ENCODE assay signal across 8 cellular contexts in genomic region chr2:197706839-197707207, GRCh38. TPM values are rescaled to one million over a fixed set of nuclear protein-coding genes. Genes with fewer than 3 reads are reported as not detected.
DNase-seq lines count a peak whose midpoint lies in the region; ATAC-seq and TF ChIP-seq lines count a peak whose summit lies in the region.

No MANE protein-coding gene starts in this region.

- H4K20me1 ChIP-seq in DND-41 (ENCODE audit: insufficient read depth, low read length) (peaks cover 45% of the 10 kb centered on the region), OCI-LY1 (ENCODE audit: insufficient read depth, low read length) (no peaks in the 10 kb centered on the region)

- H3K36me3 ChIP-seq in DND-41 (ENCODE audit: insufficient read depth, low read length) = peaks cover 30% of the 10 kb centered on the region
- peaks cover 34% of the 10 kb centered on the region for H3K36me3 ChIP-seq in OCI-LY1 (ENCODE audit: insufficient read depth, low read length)
- H3K36me3 ChIP-seq in endocrine pancreas (ENCODE audit: control insufficient read depth, insufficient read depth, low read length) = no peaks in the 10 kb centered on the region
- peaks cover 3% of the 10 kb centered on the region for H3K36me3 ChIP-seq in neuron (ENCODE audit: insufficient read depth, low read length)

- H3K79me2 ChIP-seq in DND-41 (ENCODE audit: insufficient read depth, low read length) (peaks cover 52% of the 10 kb centered on the region), OCI-LY1 (ENCODE audit: insufficient read depth, low read length) (peaks cover 54% of the 10 kb centered on the region)

- H3K9me2 ChIP-seq in OCI-LY1 (ENCODE audit: low read depth, low read length) = no peaks in the 10 kb centered on the region

- no peaks in the 10 kb centered on the region for H3F3A ChIP-seq in OCI-LY1 (ENCODE audit: insufficient read depth, low read length)

- H3K4me1 ChIP-seq in DND-41 (ENCODE audit: insufficient read depth, low read length) (peaks cover 55% of the 10 kb centered on the region), OCI-LY1 (ENCODE audit: insufficient read depth, low read length, severe bottlenecking) (peaks cover 50% of the 10 kb centered on the region), endocrine pancreas (ENCODE audit: control insufficient read depth, insufficient read depth, low read length) (peaks cover 13% of the 10 kb centered on the region), neuron (ENCODE audit: insufficient read depth, low read length) (peaks cover 32% of the 10 kb centered on the region)

- TF ChIP-seq CTCF in DND-41 (IDR thresholded peaks at IDR 0.05; ENCODE audit: borderline replicate concordance, extremely low read depth, low read length, poor library complexity, severe bottlenecking) (no peak), OCI-LY1 (IDR thresholded peaks at IDR 0.05; ENCODE audit: low read length) (no peak), omental fat pad (IDR thresholded peaks at IDR 0.05) (no peak)

- H2AFZ ChIP-seq in DND-41 (ENCODE audit: low read depth, low read length) = no peak overlapping the region
- H2AFZ ChIP-seq in OCI-LY1 (ENCODE audit: low read length) = no peak overlapping the region
- no peak overlapping the region for H2AFZ ChIP-seq in neuron (ENCODE audit: low read depth, low read length)

- H3K4me2 ChIP-seq in DND-41 (ENCODE audit: insufficient read depth, low read length) (peak overlapping the region; percentile 96), OCI-LY1 (ENCODE audit: low read length) (peak overlapping the region; percentile 95)

- H3K4me3 ChIP-seq in DND-41 (ENCODE audit: low read depth in 1 of 2, low read length in 2 of 2) (peak overlapping the region; percentile 86 to 95; a peak in 3 of 4 replicates), OCI-LY1 (ENCODE audit: low read depth, low read length, poor library complexity, severe bottlenecking) (peak overlapping the region; percentile 88), endocrine pancreas (ENCODE audit: control insufficient read depth, insufficient read depth, low read length) (no peak overlapping the region), neuron (ENCODE audit: low read length) (peak overlapping the region; percentile 99)

- no peak for DNase-seq in DND-41
- DNase-seq in omental fat pad (ENCODE audit: low spot score) = no peak

- ATAC-seq in DND-41 (ENCODE audit: insufficient read depth, low read depth) = no peak
- no peak for ATAC-seq in GM21423 (IDR thresholded peaks at IDR 0.05; ENCODE audit: unreplicated experiment)
- ATAC-seq in GM21526 (IDR thresholded peaks at IDR 0.05; ENCODE audit: low FRiP score, unreplicated experiment) = no peak
- no peak for ATAC-seq in omental fat pad (ENCODE audit: low FRiP score)
- no peak for ATAC-seq in GM18517 (IDR thresholded peaks at IDR 0.05; ENCODE audit: unreplicated experiment)

- H3K27ac ChIP-seq in DND-41 (ENCODE audit: low read length) = no peak overlapping the region
- no peak overlapping the region for H3K27ac ChIP-seq in OCI-LY1 (ENCODE audit: low read depth, low read length, poor library complexity, severe bottlenecking)

- no peaks in the 10 kb centered on the region for H3K27me3 ChIP-seq in DND-41 (ENCODE audit: insufficient read depth, low read length, poor library complexity)
- H3K27me3 ChIP-seq in OCI-LY1 (ENCODE audit: insufficient read depth, low read length) = no peaks in the 10 kb centered on the region
- H3K27me3 ChIP-seq in endocrine pancreas (ENCODE audit: control insufficient read depth, insufficient read depth, low read length) = no peaks in the 10 kb centered on the region
- H3K27me3 ChIP-seq in neuron (ENCODE audit: insufficient read depth, low read length) = no peaks in the 10 kb centered on the region

- peak overlapping the region; percentile 54 for H3K9ac ChIP-seq in DND-41 (ENCODE audit: low read depth, low read length)
- peak overlapping the region; percentile 83 for H3K9ac ChIP-seq in OCI-LY1 (ENCODE audit: low read length)
- H3K9ac ChIP-seq in endocrine pancreas (ENCODE audit: control insufficient read depth, insufficient read depth, low read length) = peak overlapping the region; percentile 47

- no peaks in the 10 kb centered on the region for H3K9me3 ChIP-seq in DND-41 (ENCODE audit: insufficient read depth, low read length, severe bottlenecking)
- H3K9me3 ChIP-seq in OCI-LY1 (ENCODE audit: low read length) = no peaks in the 10 kb centered on the region
- H3K9me3 ChIP-seq in endocrine pancreas (ENCODE audit: control insufficient read depth, low read length) = no peaks in the 10 kb centered on the region
- no peaks in the 10 kb centered on the region for H3K9me3 ChIP-seq in neuron (ENCODE audit: low read length)

RNA-seq across cellular contexts. Expression of gene MARS2, which starts 1.7 kb away (rescaled TPM):
- total RNA-seq in omental fat pad = 10 to 100 TPM in 1 of 4 donors, 1 to 10 TPM in 3; 5.4 to 24.9 (median 7.5) TPM

RNA-seq across cellular contexts. Expression of gene RFTN2, which starts 31.4 kb away (rescaled TPM):
- 10 to 100 TPM in 2 of 4 donors, 1 to 10 TPM in 2; 5.3 to 27.3 (median 14.0) TPM for total RNA-seq in omental fat pad
